ENCODE assay signal across 7 cellular contexts in genomic region chr2:83744830-83745229, GRCh38.
"Had no signal": no experiment of that assay in that cellular context is flagged by ENCODE, and none has a peak within 500 bp of the region (broad histone marks: within the 10 kb centered on the region; RNA-seq: fewer than 3 reads in every experiment).

No MANE protein-coding gene starts in this region.

- ATAC-seq: HCT116, HepG2 had no signal

- H3K4me3 ChIP-seq: HAP-1 had no signal

- H3K4me1 Mint-ChIP-seq: IgD-negative memory B cell had no signal

- H3K9me3 ChIP-seq: HAP-1 had no signal

- H3K27me3 Mint-ChIP-seq: IgD-negative memory B cell had no signal

- FAIRE-seq: HepG2 had no signal

- H3K4me3 Mint-ChIP-seq: HFFc6, IgD-negative memory B cell had no signal

- H3K36me3 ChIP-seq: HAP-1 had no signal

- H3K4me1 ChIP-seq: HAP-1 had no signal

- H3K27ac Mint-ChIP-seq: HFFc6, IgD-negative memory B cell had no signal

- DNase-seq: GOT3, HFFc6, KBM-7 had no signal

- H3K36me3 Mint-ChIP-seq: IgD-negative memory B cell had no signal
